11 cellular contexts compared by ENCODE assay signal in the genomic region with DNA sequence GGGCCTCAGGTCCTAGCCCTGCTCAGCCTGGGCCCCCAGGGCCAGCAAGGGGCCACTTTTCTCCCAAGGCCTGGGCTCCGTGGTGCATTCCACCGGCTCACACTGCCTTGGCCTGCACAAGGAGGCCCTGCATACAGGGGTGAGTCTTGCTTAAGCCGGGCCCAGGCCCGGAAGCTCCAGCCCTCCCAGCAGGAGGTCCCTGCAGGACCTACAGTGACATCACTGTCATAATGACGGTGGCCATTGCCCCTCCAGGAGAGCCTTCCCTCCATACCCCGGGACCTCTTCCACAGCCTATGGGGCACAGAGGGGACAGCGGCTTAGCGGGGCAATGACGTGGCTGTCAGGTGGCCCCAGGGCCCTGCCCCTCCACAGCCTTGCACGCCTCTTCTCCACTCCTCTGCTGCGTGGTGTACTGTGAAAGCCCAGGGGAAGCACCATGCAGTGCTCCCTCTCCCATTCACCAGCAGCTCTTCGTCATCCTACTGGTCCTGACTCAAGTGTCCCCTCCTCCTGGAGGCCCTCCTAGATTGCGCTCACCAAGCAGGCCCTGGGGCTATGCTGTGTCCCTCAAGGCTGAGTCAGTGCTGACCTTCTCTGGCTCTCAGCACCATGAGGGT. TPM values are rescaled to one million over a fixed set of nuclear protein-coding genes. Genes with fewer than 3 reads are reported as not detected.
DNase-seq lines count a peak whose midpoint lies in the region; ATAC-seq and TF ChIP-seq lines count a peak whose summit lies in the region.
"Had no signal": no experiment of that assay in that cellular context is flagged by ENCODE, and none has a peak within 500 bp of the region (broad histone marks: within the 10 kb centered on the region; RNA-seq: fewer than 3 reads in every experiment).

No MANE protein-coding gene starts in this region.

- no peaks in the 10 kb centered on the region for H3K9me3 ChIP-seq in esophagus muscularis mucosa
- H3K9me3 ChIP-seq: neutrophil had no signal

- POLR2A ChIA-PET in activated CD4-positive, alpha-beta T cell treated with anti-CD3 and anti-CD28 coated beads for 36 hours (lab: Charles Lee), result interaction anchor here (2.0 kb wide), 1 partner anchor 11 kb away, joined by 8 read pairs; no protein-coding TSS in a partner anchor
- POLR2A ChIA-PET in activated CD4-positive, alpha-beta memory T cell treated with anti-CD3 and anti-CD28 coated beads, Interleukin-2, amount 10 ng/mL, durations not matched to agents 7 days and 5 days (lab: Charles Lee), result no interaction called here

- no peaks in the 10 kb centered on the region for H3K36me3 ChIP-seq in esophagus muscularis mucosa
- H3K36me3 ChIP-seq: neutrophil had no signal

- peak overlapping the region; percentile 81 for H3K4me3 Mint-ChIP-seq in activated CD4-positive, alpha-beta T cell treated with anti-CD3 and anti-CD28 coated beads for 36 hours
- H3K4me3 Mint-ChIP-seq in activated CD4-positive, alpha-beta memory T cell treated with anti-CD3 and anti-CD28 coated beads, Interleukin-2, amount 10 ng/mL, durations not matched to agents 7 days and 5 days, result peak overlapping the region; percentile 98
- no peak overlapping the region for H3K4me3 Mint-ChIP-seq in stimulated activated memory B cell treated with anti-CD40 and anti-IgM and Interleukin-4, amounts not matched to agents 10 μg/mL and 1 μg/mL and 100 μg/mL, for 72 hours

- peak overlapping the region; percentile 98 for H3K27ac Mint-ChIP-seq in activated CD4-positive, alpha-beta T cell treated with anti-CD3 and anti-CD28 coated beads for 36 hours
- H3K27ac Mint-ChIP-seq in activated CD4-positive, alpha-beta memory T cell treated with anti-CD3 and anti-CD28 coated beads, Interleukin-2, amount 10 ng/mL, durations not matched to agents 7 days and 5 days, result peak overlapping the region; percentile 99
- peak overlapping the region; percentile 2 for H3K27ac Mint-ChIP-seq in stimulated activated memory B cell treated with anti-CD40 and anti-IgM and Interleukin-4, amounts not matched to agents 10 μg/mL and 1 μg/mL and 100 μg/mL, for 72 hours

- no peak for TF ChIP-seq POLR2A in esophagus muscularis mucosa (IDR thresholded peaks at IDR 0.05; ENCODE audit: low read depth)

- H3K9me3 Mint-ChIP-seq in activated CD4-positive, alpha-beta T cell treated with anti-CD3 and anti-CD28 coated beads for 36 hours (ENCODE audit: low read depth), result no peaks in the 10 kb centered on the region
- no peaks in the 10 kb centered on the region for H3K9me3 Mint-ChIP-seq in activated CD4-positive, alpha-beta memory T cell treated with anti-CD3 and anti-CD28 coated beads, Interleukin-2, amount 10 ng/mL, durations not matched to agents 7 days and 5 days
- H3K9me3 Mint-ChIP-seq in stimulated activated memory B cell treated with anti-CD40 and anti-IgM and Interleukin-4, amounts not matched to agents 10 μg/mL and 1 μg/mL and 100 μg/mL, for 72 hours, result peaks cover 5% of the 10 kb centered on the region

- 93% methylated on average over 13 of the region's 13 CpGs for WGBS in esophagus muscularis mucosa

- CTCF ChIA-PET in activated CD4-positive, alpha-beta T cell treated with anti-CD3 and anti-CD28 coated beads for 36 hours (lab: Charles Lee), result interaction anchor here (1.0 to 3.3 kb wide), 2 partner anchors 35 to 170 kb away, joined by 3 to 11 read pairs; no protein-coding TSS in a partner anchor
- CTCF ChIA-PET in activated CD4-positive, alpha-beta memory T cell treated with anti-CD3 and anti-CD28 coated beads, Interleukin-2, amount 10 ng/mL, durations not matched to agents 7 days and 5 days (lab: Charles Lee), result no interaction called here

- DNase-seq in activated CD4-positive, alpha-beta T cell treated with anti-CD3 and anti-CD28 coated beads for 36 hours, result peak; percentile 61
- no peak for DNase-seq in activated CD4-positive, alpha-beta T cell treated with anti-CD3 and anti-CD28 coated beads for 4 hours
- DNase-seq in activated CD4-positive, alpha-beta memory T cell treated with anti-CD3 and anti-CD28 coated beads, Interleukin-2, amount 10 ng/mL, durations not matched to agents 7 days and 5 days, result no peak
- DNase-seq in esophagus muscularis mucosa (ENCODE audit: extremely low spot score) (no peak), COLO668 (lab: John Stamatoyannopoulos, UW; ENCODE audit: unreplicated experiment) (no peak), dedifferentiated amniotic fluid mesenchymal stem cell (ENCODE audit: extremely low spot score) (no peak)
- no peak for DNase-seq in stimulated activated CD4-positive, alpha-beta T cell treated with anti-CD3 and anti-CD28 coated beads, Interleukin-4, amount 100 ng/mL, for 1 hour
- DNase-seq: NCI-H2171 treated with DMSO at 0.1 percent for 48 hours; stimulated activated CD4-positive, alpha-beta T cell treated with anti-CD3 and anti-CD28 coated beads, Interleukin-4, amount 100 ng/mL, for 24 hours had no signal

- no peaks in the 10 kb centered on the region for H3K27me3 ChIP-seq in esophagus muscularis mucosa

- intact Hi-C loops in activated CD4-positive, alpha-beta T cell treated with anti-CD3 and anti-CD28 coated beads for 36 hours (cut with DNase I, micrococcal nuclease), result loop anchor here in 1 of 2 experiments (10.0 kb wide), 1 partner anchor 463 kb away; no protein-coding TSS in a partner anchor
- intact Hi-C loops in esophagus muscularis mucosa (cut with DNase I), result no loop called here

- H3K27me3 Mint-ChIP-seq in activated CD4-positive, alpha-beta T cell treated with anti-CD3 and anti-CD28 coated beads for 36 hours, result no peaks in the 10 kb centered on the region
- H3K27me3 Mint-ChIP-seq in activated CD4-positive, alpha-beta memory T cell treated with anti-CD3 and anti-CD28 coated beads, Interleukin-2, amount 10 ng/mL, durations not matched to agents 7 days and 5 days, result no peaks in the 10 kb centered on the region
- peaks cover 9% of the 10 kb centered on the region for H3K27me3 Mint-ChIP-seq in stimulated activated memory B cell treated with anti-CD40 and anti-IgM and Interleukin-4, amounts not matched to agents 10 μg/mL and 1 μg/mL and 100 μg/mL, for 72 hours

- ATAC-seq in activated CD4-positive, alpha-beta T cell treated with anti-CD3 and anti-CD28 coated beads for 36 hours, result peak; percentile 8
- no peak for ATAC-seq in stimulated activated memory B cell treated with anti-CD40 and anti-IgM and Interleukin-4, amounts not matched to agents 10 μg/mL and 1 μg/mL and 100 μg/mL, for 72 hours

- peaks cover 51% of the 10 kb centered on the region for H3K4me1 Mint-ChIP-seq in activated CD4-positive, alpha-beta T cell treated with anti-CD3 and anti-CD28 coated beads for 36 hours
- peaks cover 70% of the 10 kb centered on the region for H3K4me1 Mint-ChIP-seq in activated CD4-positive, alpha-beta memory T cell treated with anti-CD3 and anti-CD28 coated beads, Interleukin-2, amount 10 ng/mL, durations not matched to agents 7 days and 5 days
- H3K4me1 Mint-ChIP-seq in stimulated activated memory B cell treated with anti-CD40 and anti-IgM and Interleukin-4, amounts not matched to agents 10 μg/mL and 1 μg/mL and 100 μg/mL, for 72 hours, result peaks cover 11% of the 10 kb centered on the region

- no peak for TF ChIP-seq CTCF in esophagus muscularis mucosa (IDR thresholded peaks at IDR 0.05)

- no peak for TF ChIP-seq EP300 in esophagus muscularis mucosa (IDR thresholded peaks at IDR 0.05)

- no peak overlapping the region for H3K4me3 ChIP-seq in esophagus muscularis mucosa

- H3K36me3 Mint-ChIP-seq in activated CD4-positive, alpha-beta T cell treated with anti-CD3 and anti-CD28 coated beads for 36 hours (ENCODE audit: low read depth), result peaks cover 12% of the 10 kb centered on the region
- peaks cover 38% of the 10 kb centered on the region for H3K36me3 Mint-ChIP-seq in activated CD4-positive, alpha-beta memory T cell treated with anti-CD3 and anti-CD28 coated beads, Interleukin-2, amount 10 ng/mL, durations not matched to agents 7 days and 5 days (ENCODE audit: low read depth)
- H3K36me3 Mint-ChIP-seq in stimulated activated memory B cell treated with anti-CD40 and anti-IgM and Interleukin-4, amounts not matched to agents 10 μg/mL and 1 μg/mL and 100 μg/mL, for 72 hours, result peaks cover 21% of the 10 kb centered on the region

- peak overlapping the region in 3 of 4 donors; percentile 48 to 83 (median 79) for H3K27ac ChIP-seq in esophagus muscularis mucosa (replicated peaks in 1 of 4)
- H3K27ac ChIP-seq: neutrophil had no signal

- peaks cover 41 to 69% (median 64%) of the 10 kb centered on the region in 4 donors for H3K4me1 ChIP-seq in esophagus muscularis mucosa

RNA-seq across cellular contexts. Expression of gene AFAP1, which starts 32.3 kb away (rescaled TPM):
- 10 to 100 TPM; 27.1 to 27.2 TPM for total RNA-seq in activated CD4-positive, alpha-beta T cell treated with anti-CD3 and anti-CD28 coated beads for 36 hours
- total RNA-seq in activated CD4-positive, alpha-beta memory T cell treated with anti-CD3 and anti-CD28 coated beads, Interleukin-2, amount 10 ng/mL, durations not matched to agents 7 days and 5 days, result 1 to 10 TPM; 5.9 to 6.5 TPM
- total RNA-seq in esophagus muscularis mucosa, result 10 to 100 TPM; 37.8 to 71.3 (median 50.9) TPM

Comparison
In these comparisons a context has a peak if more than half of its experiments do, and no peak if none do; other contexts are left out.
1. H3K27ac Mint-ChIP-seq: peak in every context shown above with its lines; median percentile 99 in activated CD4-positive, alpha-beta memory T cell treated with anti-CD3 and anti-CD28 coated beads, Interleukin-2, amount 10 ng/mL, durations not matched to agents 7 days and 5 days; 98 in activated CD4-positive, alpha-beta T cell treated with anti-CD3 and anti-CD28 coated beads for 36 hours; 2 in stimulated activated memory B cell treated with anti-CD40 and anti-IgM and Interleukin-4, amounts not matched to agents 10 μg/mL and 1 μg/mL and 100 μg/mL, for 72 hours.